8 cellular contexts compared by ENCODE assay signal in genomic region chr10:22648547-22648961, GRCh38.
DNase-seq lines count a peak whose midpoint lies in the region; ATAC-seq and TF ChIP-seq lines count a peak whose summit lies in the region.

No MANE protein-coding gene starts in this region.

- H3K27ac ChIP-seq in skeletal muscle tissue (ENCODE audit: low read depth, low read length) (peak overlapping the region; percentile 1), uterus (peak overlapping the region in 1 of 2 donors; percentile 6)

- peaks cover 36% of the 10 kb centered on the region for H3K36me3 Mint-ChIP-seq in T-helper 2 cell treated with Interferon-gamma antibody and Interleukin-4, amounts not matched to agents 5 μg/mL and 100 μg/mL, for 36 hours (ENCODE audit: low read depth)
- H3K36me3 Mint-ChIP-seq in chondrocyte (ENCODE audit: low read depth), result no peaks in the 10 kb centered on the region

- H3K4me1 ChIP-seq in skeletal muscle tissue (ENCODE audit: control insufficient read depth in 3 of 3, insufficient read depth in 3 of 3, low read length in 3 of 3) (peaks cover 4 to 13% (median 5%) of the 10 kb centered on the region in 3 donors), uterus (peaks cover 5 to 7% of the 10 kb centered on the region in 2 donors)

- DNase-seq in T-helper 2 cell treated with Interferon-gamma antibody and Interleukin-4, amounts not matched to agents 5 μg/mL and 100 μg/mL, for 36 hours (ENCODE audit: low spot score), result no peak
- DNase-seq in T-helper 2 cell (no peak), chondrocyte (ENCODE audit: low spot score) (no peak), T1000 (lab: John Stamatoyannopoulos, UW) (no peak), uterus (no peak), activated gamma-delta T cell (lab: John Stamatoyannopoulos, UW) (no peak)

- peak overlapping the region; percentile 82 for H3K4me3 Mint-ChIP-seq in T-helper 2 cell treated with Interferon-gamma antibody and Interleukin-4, amounts not matched to agents 5 μg/mL and 100 μg/mL, for 36 hours
- H3K4me3 Mint-ChIP-seq in chondrocyte (ENCODE audit: unreplicated experiment), result no peak overlapping the region

- TF ChIP-seq CTCF in chondrocyte (IDR thresholded peaks at IDR 0.05) (no peak), uterus (IDR thresholded peaks at IDR 0.05) (no peak)

- peak overlapping the region; percentile 87 for H3K27ac Mint-ChIP-seq in T-helper 2 cell treated with Interferon-gamma antibody and Interleukin-4, amounts not matched to agents 5 μg/mL and 100 μg/mL, for 36 hours
- peak overlapping the region; percentile 13 for H3K27ac Mint-ChIP-seq in chondrocyte (ENCODE audit: unreplicated experiment)

- H3K27me3 Mint-ChIP-seq in T-helper 2 cell treated with Interferon-gamma antibody and Interleukin-4, amounts not matched to agents 5 μg/mL and 100 μg/mL, for 36 hours (ENCODE audit: low read depth), result no peaks in the 10 kb centered on the region
- H3K27me3 Mint-ChIP-seq in chondrocyte (ENCODE audit: low read depth), result no peaks in the 10 kb centered on the region

- no peaks in the 10 kb centered on the region for H3K9me3 Mint-ChIP-seq in T-helper 2 cell treated with Interferon-gamma antibody and Interleukin-4, amounts not matched to agents 5 μg/mL and 100 μg/mL, for 36 hours
- H3K9me3 Mint-ChIP-seq in chondrocyte (ENCODE audit: low read depth), result no peaks in the 10 kb centered on the region

- no peak overlapping the region for H3K4me3 ChIP-seq in skeletal muscle tissue (ENCODE audit: low read length in 3 of 3)
- no peak overlapping the region for H3K4me3 ChIP-seq in uterus

- peaks cover 87% of the 10 kb centered on the region for H3K4me1 Mint-ChIP-seq in T-helper 2 cell treated with Interferon-gamma antibody and Interleukin-4, amounts not matched to agents 5 μg/mL and 100 μg/mL, for 36 hours (ENCODE audit: low read depth)
- peaks cover 56% of the 10 kb centered on the region for H3K4me1 Mint-ChIP-seq in chondrocyte (ENCODE audit: low read depth)

- ATAC-seq in HG03175 (IDR thresholded peaks at IDR 0.05; ENCODE audit: unreplicated experiment), result peak; percentile 41

- intact Hi-C loops in uterus (cut with DNase I; ENCODE audit: low total_unique reads), result no loop called here

- H3K9me3 ChIP-seq in skeletal muscle tissue (ENCODE audit: control insufficient read depth in 3 of 3, low read length in 3 of 3), result no peaks in the 10 kb centered on the region
- no peaks in the 10 kb centered on the region for H3K9me3 ChIP-seq in uterus

- no peaks in the 10 kb centered on the region for H3K36me3 ChIP-seq in skeletal muscle tissue (ENCODE audit: control insufficient read depth in 3 of 3, insufficient read depth in 3 of 3, low read length in 3 of 3)
- H3K36me3 ChIP-seq in uterus, result no peaks in the 10 kb centered on the region

- no peaks in the 10 kb centered on the region for H3K27me3 ChIP-seq in skeletal muscle tissue (ENCODE audit: control insufficient read depth in 3 of 3, insufficient read depth in 3 of 3, low read length in 3 of 3)
- no peaks in the 10 kb centered on the region for H3K27me3 ChIP-seq in uterus

- TF ChIP-seq POLR2A in uterus (IDR thresholded peaks at IDR 0.05), result no peak

- H3K9ac ChIP-seq in skeletal muscle tissue (ENCODE audit: low read depth in 1 of 3, low read length in 3 of 3), result no peak overlapping the region
